18 cellular contexts compared by ENCODE assay signal in the genomic region with DNA sequence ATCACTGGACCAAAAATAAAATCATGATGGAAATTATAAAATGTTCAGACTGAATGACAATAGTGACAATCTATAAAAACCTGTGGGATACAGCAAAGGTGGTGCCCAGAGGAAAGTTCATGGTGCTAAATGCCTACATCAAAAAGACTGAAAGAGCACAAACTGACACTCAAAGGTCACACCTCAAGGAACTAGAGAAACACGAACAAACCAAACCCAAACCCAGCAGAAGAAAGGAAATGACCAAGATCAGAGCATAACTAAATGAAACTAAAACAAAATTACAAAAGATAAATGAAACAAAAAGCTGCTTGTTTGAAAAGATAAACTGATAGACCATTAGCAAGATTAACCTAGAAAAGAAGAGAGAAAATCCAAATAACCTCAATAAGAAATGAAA.
DNase-seq lines count a peak whose midpoint lies in the region; ATAC-seq, FAIRE-seq and TF ChIP-seq lines count a peak whose summit lies in the region.
"Had no signal": no experiment of that assay in that cellular context is flagged by ENCODE, and none has a peak within 500 bp of the region (broad histone marks: within the 10 kb centered on the region; RNA-seq: fewer than 3 reads in every experiment).

No MANE protein-coding gene starts in this region.

- DNase-seq in CD4-positive, alpha-beta memory T cell: peak in 1 of 5 donors; percentile 9
- no peak for DNase-seq in GM18507 (ENCODE audit: extremely low spot score, insufficient read length, low read depth)
- no peak for DNase-seq in central memory CD8-positive, alpha-beta T cell (ENCODE audit: low spot score in 2 of 2)
- DNase-seq in GM23338 (ENCODE audit: low spot score): no peak
- DNase-seq in gastrocnemius medialis: no peak
- no peak for DNase-seq in GOT3 (lab: John Stamatoyannopoulos, UW)
- no peak for DNase-seq in NCI-H2171 (lab: John Stamatoyannopoulos, UW)
- DNase-seq: DMS153, IMR-90, kidney glomerular epithelial cell, NCI-H1092 treated with DMSO at 0.1 percent for 48 hours, NCI-H226, pancreas, SJCRH30 had no signal

- H3K36me3 Mint-ChIP-seq in CD4-positive, alpha-beta memory T cell: peaks cover 31 to 52% of the 10 kb centered on the region in 2 donors
- peaks cover 1% of the 10 kb centered on the region for H3K36me3 Mint-ChIP-seq in central memory CD8-positive, alpha-beta T cell (ENCODE audit: insufficient read depth)
- peaks cover 34% of the 10 kb centered on the region; the same call in 2 of the 3 replicates for H3K36me3 Mint-ChIP-seq in GM23338 (ENCODE audit: low read depth)

- ATAC-seq in central memory CD8-positive, alpha-beta T cell (replicated peaks; ENCODE audit: extremely low read depth, poor library complexity, severe bottlenecking): peak; percentile 36
- ATAC-seq in GM23338 (no peak), gastrocnemius medialis (no peak)
- ATAC-seq: pancreas had no signal

- no peaks in the 10 kb centered on the region for H3K9me2 ChIP-seq in GM23338 (ENCODE audit: insufficient read depth)

- in situ Hi-C loops in gastrocnemius medialis (cut with MboI; ENCODE audit: low sequenced_read_pairs in 4 of 4): no loop called here

- H3K27ac ChIP-seq in CD4-positive, alpha-beta memory T cell (ENCODE audit: low read depth, low read length): no peak overlapping the region
- peak overlapping the region; percentile 24; the same call in 1 of the 2 replicates for H3K27ac ChIP-seq in KMS-11
- no peak overlapping the region for H3K27ac ChIP-seq in GM23338 (ENCODE audit: low read depth)
- H3K27ac ChIP-seq in gastrocnemius medialis: no peak overlapping the region
- H3K27ac ChIP-seq: ascending aorta, coronary artery, pancreas, SJCRH30 had no signal

- POLR2A ChIA-PET in CD4-positive, alpha-beta memory T cell (lab: Charles Lee; ENCODE audit: partially characterized antibody): no interaction called here

- no peaks in the 10 kb centered on the region for H3K27me3 Mint-ChIP-seq in CD4-positive, alpha-beta memory T cell
- no peaks in the 10 kb centered on the region for H3K27me3 Mint-ChIP-seq in central memory CD8-positive, alpha-beta T cell
- peaks cover 1% of the 10 kb centered on the region for H3K27me3 Mint-ChIP-seq in GM23338 (ENCODE audit: insufficient read depth, low read depth, poor library complexity)

- peak; percentile 85 for FAIRE-seq in GM18507 (lab: Jason Lieb, UNC)
- FAIRE-seq: pancreas, TTC549 had no signal

- no peak overlapping the region for H2AFZ ChIP-seq in KMS-11 (ENCODE audit: low read depth)
- H2AFZ ChIP-seq in GM23338: no peak overlapping the region

- H3K27me3 ChIP-seq in CD4-positive, alpha-beta memory T cell (ENCODE audit: insufficient read depth, low read length): no peaks in the 10 kb centered on the region
- H3K27me3 ChIP-seq in KMS-11 (ENCODE audit: insufficient read depth, low read depth) (no peaks in the 10 kb centered on the region), GM23338 (ENCODE audit: insufficient read depth) (no peaks in the 10 kb centered on the region), gastrocnemius medialis (no peaks in the 10 kb centered on the region)
- H3K27me3 ChIP-seq: ascending aorta, pancreas, SJCRH30 had no signal

- H3K27ac Mint-ChIP-seq in CD4-positive, alpha-beta memory T cell: peak overlapping the region; percentile 53 to 88 (median 76)
- peak overlapping the region; percentile 84 for H3K27ac Mint-ChIP-seq in central memory CD8-positive, alpha-beta T cell (ENCODE audit: low read depth)
- no peak overlapping the region for H3K27ac Mint-ChIP-seq in GM23338

- H3K4me1 Mint-ChIP-seq in CD4-positive, alpha-beta memory T cell: peaks cover 35 to 51% (median 40%) of the 10 kb centered on the region in 4 donors
- peaks cover 51% of the 10 kb centered on the region for H3K4me1 Mint-ChIP-seq in central memory CD8-positive, alpha-beta T cell
- H3K4me1 Mint-ChIP-seq in GM23338: peaks cover 7% of the 10 kb centered on the region; the same call in 2 of the 3 replicates

- H3K4me3 Mint-ChIP-seq in CD4-positive, alpha-beta memory T cell: peak overlapping the region in 7 of 8 donors; percentile 5 to 67 (median 20)
- H3K4me3 Mint-ChIP-seq in central memory CD8-positive, alpha-beta T cell: peak overlapping the region; percentile 39
- no peak overlapping the region for H3K4me3 Mint-ChIP-seq in GM23338

- H3K4me1 ChIP-seq in CD4-positive, alpha-beta memory T cell (ENCODE audit: insufficient read depth, low read length): peaks cover 19% of the 10 kb centered on the region
- H3K4me1 ChIP-seq in KMS-11 (ENCODE audit: low read depth, poor library complexity, severe bottlenecking) (peaks cover 22% of the 10 kb centered on the region), GM23338 (ENCODE audit: insufficient read depth) (peaks cover 5% of the 10 kb centered on the region; the same call in 1 of the 2 replicates), gastrocnemius medialis (no peaks in the 10 kb centered on the region)
- H3K4me1 ChIP-seq: ascending aorta, pancreas, SJCRH30 had no signal

- intact Hi-C loops in CD4-positive, alpha-beta memory T cell (cut with micrococcal nuclease): no loop called here
- intact Hi-C loops in gastrocnemius medialis (cut with DNase I; ENCODE audit: low total_unique reads): no loop called here

- no peaks in the 10 kb centered on the region for H4K20me1 ChIP-seq in KMS-11 (ENCODE audit: insufficient read depth)
- H4K20me1 ChIP-seq in GM23338 (replicated peaks; ENCODE audit: insufficient read depth): peaks cover 6% of the 10 kb centered on the region; the same call in 1 of the 2 replicates

- no peak for TF ChIP-seq POLR2A in gastrocnemius medialis (IDR thresholded peaks at IDR 0.05)

- no peak overlapping the region for H3K4me3 ChIP-seq in CD4-positive, alpha-beta memory T cell (ENCODE audit: low read length in 2 of 2)
- H3K4me3 ChIP-seq in KMS-11 (IDR thresholded peaks at IDR 0.05; ENCODE audit: insufficient read depth, low read depth, low read length) (no peak overlapping the region), GM23338 (no peak overlapping the region), gastrocnemius medialis (no peak overlapping the region)
- H3K4me3 ChIP-seq: ascending aorta, coronary artery, pancreas, SJCRH30 had no signal

- H3K4me2 ChIP-seq in KMS-11: peak overlapping the region; percentile 7; the same call in 1 of the 2 replicates
- no peak overlapping the region for H3K4me2 ChIP-seq in GM23338

- TF ChIP-seq CTCF in KMS-11 (conservative IDR thresholded peaks at IDR 0.05; ENCODE audit: low read depth, low read length) (no peak), GM23338 (conservative IDR thresholded peaks at IDR 0.05; ENCODE audit: low read depth in 2 of 2) (no peak), gastrocnemius medialis (IDR thresholded peaks at IDR 0.05 in 4 of 5, conservative IDR thresholded peaks at IDR 0.05 in 1 of 5) (no peak)

- H3K9ac ChIP-seq in KMS-11: no peak overlapping the region

- CTCF ChIA-PET in CD4-positive, alpha-beta memory T cell (lab: Charles Lee; ENCODE audit: partially characterized antibody): no interaction called here

- no peaks in the 10 kb centered on the region for H3F3A ChIP-seq in GM23338 (replicated peaks; ENCODE audit: low read depth)

- peaks cover 0 to under 1% of the 10 kb centered on the region in 2 donors for H3K9me3 ChIP-seq in CD4-positive, alpha-beta memory T cell (ENCODE audit: control insufficient read depth in 1 of 2, low read length in 2 of 2)
- peaks cover 0 to 5% (median under 1%) of the 10 kb centered on the region in 3 donors for H3K9me3 ChIP-seq in gastrocnemius medialis

- H3K79me2 ChIP-seq in KMS-11 (ENCODE audit: insufficient read depth, low read depth) (peaks cover 10% of the 10 kb centered on the region; the same call in 1 of the 2 replicates), GM23338 (replicated peaks; ENCODE audit: insufficient read depth) (peaks cover 64% of the 10 kb centered on the region)

- peaks cover 4 to 51% (median 29%) of the 10 kb centered on the region in 8 donors for H3K9me3 Mint-ChIP-seq in CD4-positive, alpha-beta memory T cell
- H3K9me3 Mint-ChIP-seq in central memory CD8-positive, alpha-beta T cell: peaks cover 5% of the 10 kb centered on the region
- peaks cover 24% of the 10 kb centered on the region; the same call in 2 of the 3 replicates for H3K9me3 Mint-ChIP-seq in GM23338

- no peaks in the 10 kb centered on the region for H3K36me3 ChIP-seq in CD4-positive, alpha-beta memory T cell (ENCODE audit: insufficient read depth, low read length)
- H3K36me3 ChIP-seq in KMS-11 (ENCODE audit: insufficient read depth): no peaks in the 10 kb centered on the region
- H3K36me3 ChIP-seq in GM23338 (ENCODE audit: insufficient read depth): no peaks in the 10 kb centered on the region
- H3K36me3 ChIP-seq in gastrocnemius medialis: no peaks in the 10 kb centered on the region
- H3K36me3 ChIP-seq: pancreas, SJCRH30 had no signal

TF ChIP-seq in GM23338, 12 proteins besides CTCF, POLR2A, EP300 and RAD21 (continues in another document):
- TF ChIP-seq POLR2AphosphoS5 (IDR thresholded peaks at IDR 0.05; ENCODE audit: low read depth) (no peak), STAT1 (IDR thresholded peaks at IDR 0.05; ENCODE audit: unreplicated experiment) (no peak), NANOG (IDR thresholded peaks at IDR 0.05; ENCODE audit: borderline replicate concordance) (no peak), EZH2 (IDR thresholded peaks at IDR 0.05; ENCODE audit: low read depth, unreplicated experiment) (no peak), JUNB (IDR thresholded peaks at IDR 0.05; ENCODE audit: unreplicated experiment) (no peak), REST (IDR thresholded peaks at IDR 0.05; ENCODE audit: unreplicated experiment) (no peak)
